In the genomic region with DNA sequence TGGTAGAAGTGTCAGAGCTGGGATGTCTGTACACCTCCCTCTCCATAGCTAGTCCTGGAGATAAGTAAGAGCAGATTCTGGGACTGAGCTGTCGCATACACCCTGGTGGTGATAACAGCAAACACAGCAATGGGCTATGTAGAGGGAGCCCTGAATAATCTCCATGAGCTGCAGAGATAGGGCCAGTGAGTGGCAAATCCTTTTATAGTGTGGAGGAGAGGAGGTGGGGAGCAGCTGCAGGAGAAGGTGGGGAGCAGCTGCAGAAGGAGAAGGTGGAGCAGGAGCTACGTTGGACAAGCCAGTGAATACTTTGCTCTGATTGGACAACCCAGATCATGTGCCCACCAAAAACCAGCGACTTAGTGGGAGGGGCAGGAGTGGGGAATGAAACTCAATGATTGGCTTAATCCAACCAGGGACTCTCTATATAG, we compare ENCODE assay signal across 17 cellular contexts. TPM values are rescaled to one million over a fixed set of nuclear protein-coding genes. Genes with fewer than 3 reads are reported as not detected.
DNase-seq lines count a peak whose midpoint lies in the region; ATAC-seq and TF ChIP-seq lines count a peak whose summit lies in the region.
"Had no signal": no experiment of that assay in that cellular context is flagged by ENCODE, and none has a peak within 500 bp of the region (broad histone marks: within the 10 kb centered on the region; RNA-seq: fewer than 3 reads in every experiment).

No MANE protein-coding gene starts in this region.

- H3K27ac ChIP-seq in HCT116 (ENCODE audit: low read depth, low read length) (no peak overlapping the region), SJCRH30 (no peak overlapping the region), cardiac muscle cell (peak overlapping the region; percentile 84), gastrocnemius medialis (peak overlapping the region; percentile 83 to 92 (median 86)), spleen (peak overlapping the region in 3 of 8 donors; percentile 16 to 77 (median 47))
- H3K27ac ChIP-seq: KMS-11, PC-9, tibial nerve had no signal

- H3K36me3 ChIP-seq in HCT116 (ENCODE audit: control insufficient read depth in 1 of 2, insufficient read depth in 2 of 2, low read length in 2 of 2) (no peaks in the 10 kb centered on the region), SJCRH30 (peaks cover 37% of the 10 kb centered on the region), cardiac muscle cell (no peaks in the 10 kb centered on the region), gastrocnemius medialis (no peaks in the 10 kb centered on the region), spleen (peaks cover 0 to 56% (median 0%) of the 10 kb centered on the region in 6 donors)

- 0 out of 6 replicates have a peak, but pooled peaks of 1 of the 3 experiments have one; percentile 22 for TF ChIP-seq CTCF in HCT116 (IDR thresholded peaks at IDR 0.05 in 2 of 3, conservative IDR thresholded peaks at IDR 0.05 in 1 of 3; ENCODE audit: borderline replicate concordance in 1 of 3, insufficient read depth in 1 of 3, low read depth in 2 of 3, low read length in 2 of 3)
- no peak for TF ChIP-seq CTCF in cardiac muscle cell (IDR thresholded peaks at IDR 0.05; ENCODE audit: low read depth, low read length)
- TF ChIP-seq CTCF in gastrocnemius medialis (IDR thresholded peaks at IDR 0.05 in 4 of 5, conservative IDR thresholded peaks at IDR 0.05 in 1 of 5), result no peak
- TF ChIP-seq CTCF in spleen (IDR thresholded peaks at IDR 0.05 in 8 of 11, conservative IDR thresholded peaks at IDR 0.05 in 3 of 11), result no peak

- H3K4me1 ChIP-seq in HCT116 (ENCODE audit: control insufficient read depth in 1 of 2, insufficient read depth in 2 of 2, low read length in 2 of 2) (no peaks in the 10 kb centered on the region), SJCRH30 (peaks cover 39% of the 10 kb centered on the region), cardiac muscle cell (ENCODE audit: low read depth) (peaks cover 85% of the 10 kb centered on the region), gastrocnemius medialis (peaks cover 95 to 99% of the 10 kb centered on the region in 2 donors), spleen (peaks cover 43 to 100% (median 88%) of the 10 kb centered on the region in 6 donors)

- TF ChIP-seq POLR2A in HCT116 (IDR thresholded peaks at IDR 0.05; ENCODE audit: borderline replicate concordance, extremely low read depth, insufficient read depth, insufficient read length), result no peak
- no peak for TF ChIP-seq POLR2A in gastrocnemius medialis (IDR thresholded peaks at IDR 0.05)
- TF ChIP-seq POLR2A in spleen (IDR thresholded peaks at IDR 0.05), result no peak

- RAD21 ChIA-PET in HCT116 (lab: Charles Lee; ENCODE audit: low non-redundant PET in 1 of 2, low total read pairs in 2 of 2, uncharacterized antibody in 2 of 2, unreplicated experiment in 2 of 2), result no interaction called here

- POLR2A ChIA-PET in HCT116 (lab: Charles Lee), result no interaction called here

- H3K9me3 ChIP-seq in HCT116 (ENCODE audit: control insufficient read depth in 1 of 2, insufficient read depth in 1 of 2, low read depth in 1 of 2, low read length in 2 of 2) (no peaks in the 10 kb centered on the region), SJCRH30 (replicated peaks) (no peaks in the 10 kb centered on the region), cardiac muscle cell (ENCODE audit: low read depth) (no peaks in the 10 kb centered on the region), gastrocnemius medialis (no peaks in the 10 kb centered on the region), spleen (no peaks in the 10 kb centered on the region)
- H3K9me3 ChIP-seq: tibial nerve had no signal

- no peak overlapping the region for H3K4me2 ChIP-seq in HCT116 (ENCODE audit: low read length)
- H3K4me2 ChIP-seq: KMS-11, PC-9 had no signal

- CTCF ChIA-PET in HCT116 (lab: Charles Lee), result no interaction called here

- no peak overlapping the region for H2AFZ ChIP-seq in HCT116 (ENCODE audit: low read depth, low read length, poor library complexity, severe bottlenecking)
- H2AFZ ChIP-seq: PC-9 had no signal

- intact Hi-C loops in HCT116 (cut with micrococcal nuclease) (no loop called here), gastrocnemius medialis (cut with DNase I; ENCODE audit: low total_unique reads) (no loop called here), spleen (cut with DNase I; ENCODE audit: low total_unique reads) (no loop called here)

- H3K79me2 ChIP-seq in HCT116 (ENCODE audit: insufficient read depth, low read length), result no peaks in the 10 kb centered on the region; the same call in 1 of the 2 replicates

- TF ChIP-seq RAD21 in HCT116 (IDR thresholded peaks at IDR 0.05; ENCODE audit: low read depth), result no peak

- BruUV-seq in HCT116 (replicated peaks; lab: Mats Ljungman, UMichigan), result no TSS peak

- H4K20me1 ChIP-seq in HCT116 (ENCODE audit: insufficient read depth), result no peaks in the 10 kb centered on the region; the same call in 1 of the 2 replicates

- H3K9me2 ChIP-seq in HCT116 (ENCODE audit: insufficient read depth), result no peaks in the 10 kb centered on the region

- 66 to 79% (median 67%) methylated on average over 3 of the region's 3 CpGs for WGBS in spleen, 5 donors

- ATAC-seq in HCT116 (peak; percentile 73), gastrocnemius medialis (no peak), HG02678 (IDR thresholded peaks at IDR 0.05; ENCODE audit: unreplicated experiment) (no peak), GM21717 (IDR thresholded peaks at IDR 0.05; ENCODE audit: unreplicated experiment) (no peak)

- DNase-seq in HCT116 (ENCODE audit: low read depth, low spot score) (no peak), SJCRH30 (peak; percentile 22 to 51), cardiac muscle cell (ENCODE audit: low read depth in 1 of 2, low spot score in 1 of 2) (peak in 1 of 2 donors; percentile 95), gastrocnemius medialis (no peak), spleen (no peak)
- DNase-seq: activated CD4-positive, CD25-positive, alpha-beta regulatory T cell; activated naive CD4-positive, alpha-beta T cell treated with anti-CD3 and anti-CD28 coated beads, Interleukin-2, amount 10 ng/mL, durations not matched to agents 7 days and 5 days; CD8-positive, alpha-beta memory T cell; effector CD4-positive, alpha-beta T cell; foreskin melanocyte; NCI-H146; NCI-H446; PC-9 had no signal

- in situ Hi-C loops in gastrocnemius medialis (cut with MboI; ENCODE audit: low sequenced_read_pairs in 4 of 4), result no loop called here

- H3K4me3 ChIP-seq in HCT116 (replicated peaks in 1 of 2; ENCODE audit: low read depth in 1 of 2, low read length in 2 of 2), result no peak overlapping the region
- no peak overlapping the region for H3K4me3 ChIP-seq in SJCRH30
- no peak overlapping the region for H3K4me3 ChIP-seq in cardiac muscle cell
- H3K4me3 ChIP-seq in gastrocnemius medialis, result no peak overlapping the region
- H3K4me3 ChIP-seq in spleen, result no peak overlapping the region
- H3K4me3 ChIP-seq: PC-9, tibial nerve had no signal

- H3K27me3 ChIP-seq in HCT116 (ENCODE audit: insufficient read depth, low read length) (no peaks in the 10 kb centered on the region), SJCRH30 (no peaks in the 10 kb centered on the region), cardiac muscle cell (no peaks in the 10 kb centered on the region), gastrocnemius medialis (no peaks in the 10 kb centered on the region), spleen (replicated peaks in 1 of 7) (no peaks in the 10 kb centered on the region)
- H3K27me3 ChIP-seq: tibial nerve had no signal

- H3K9ac ChIP-seq in HCT116 (ENCODE audit: low read length), result no peak overlapping the region
- H3K9ac ChIP-seq: KMS-11 had no signal

TF ChIP-seq in HCT116, 20 proteins besides CTCF, POLR2A, EP300 and RAD21 (continues in another document):
- TF ChIP-seq JUND (IDR thresholded peaks at IDR 0.05) (no peak), SRF (IDR thresholded peaks at IDR 0.05; ENCODE audit: low read depth) (no peak), POLR2AphosphoS5 (IDR thresholded peaks at IDR 0.05; ENCODE audit: low read depth, low read length) (no peak), ELF1 (IDR thresholded peaks at IDR 0.05; ENCODE audit: borderline replicate concordance, low read depth) (no peak), FOSL1 (IDR thresholded peaks at IDR 0.05; ENCODE audit: low read depth) (no peak), EZH2 (IDR thresholded peaks at IDR 0.05) (no peak), ZFX (IDR thresholded peaks at IDR 0.05) (no peak)
- TF ChIP-seq, protein P1, sequence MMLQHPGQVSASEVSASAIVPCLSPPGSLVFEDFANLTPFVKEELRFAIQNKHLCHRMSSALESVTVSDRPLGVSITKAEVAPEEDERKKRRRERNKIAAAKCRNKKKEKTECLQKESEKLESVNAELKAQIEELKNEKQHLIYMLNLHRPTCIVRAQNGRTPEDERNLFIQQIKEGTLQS (IDR thresholded peaks at IDR 0.05), result no peak

RNA-seq across cellular contexts. Expression of a gene that starts 22.4 kb away (rescaled TPM):
- 18.4 TPM for total RNA-seq in HCT116 (2021; ENCODE audit: unreplicated experiment)
- 9.0 and 12.6 TPM in 2 replicates for polyA plus RNA-seq in HCT116 (2012)
- 10.2 and 11.2 TPM in 2 replicates for total RNA-seq in SJCRH30 (2014; rRNA removed; shearing (Covaris generic))
- 6.4 and 9.9 TPM in 2 replicates for total RNA-seq in cardiac muscle cell
- 4.6 and 11.9 TPM in 2 replicates for polyA plus RNA-seq in cardiac muscle cell
- total RNA-seq in gastrocnemius medialis, result 1 to 10 TPM; 2.0 to 4.7 (median 3.5) TPM
- total RNA-seq in spleen, result 1 to 10 TPM; 2.8 to 6.6 (median 4.8) TPM
- 1 to 10 TPM; 2.6 to 5.5 (median 4.7) TPM for polyA plus RNA-seq in spleen

RNA-seq across cellular contexts. Expression of a gene that starts 22.5 kb away (rescaled TPM):
- total RNA-seq in HCT116 (2021; ENCODE audit: unreplicated experiment) (40.9 TPM), cardiac muscle cell (89.7 and 164 TPM in 2 replicates), gastrocnemius medialis (100 to 1,000 TPM; 116 to 139 (median 121) TPM), spleen (100 to 1,000 TPM in 4 of 7 donors, 10 to 100 TPM in 3; 83.4 to 126 (median 110) TPM)
- polyA plus RNA-seq in HCT116 (2012), result 13.3 and 17.2 TPM in 2 replicates
- 113 and 130 TPM in 2 replicates for total RNA-seq in SJCRH30 (2014; rRNA removed; shearing (Covaris generic))
- polyA plus RNA-seq in cardiac muscle cell (105 and 167 TPM in 2 replicates), spleen (10 to 100 TPM; 32.6 to 44.4 (median 33.7) TPM)

RNA-seq across cellular contexts. Expression of a gene that starts 52.0 kb away (rescaled TPM):
- total RNA-seq in HCT116 (2021; ENCODE audit: unreplicated experiment) (32.5 TPM), cardiac muscle cell (16.0 and 21.0 TPM in 2 replicates), gastrocnemius medialis (10 to 100 TPM in 2 of 4 donors, 1 to 10 TPM in 2; 6.0 to 18.5 (median 10.1) TPM), spleen (10 to 100 TPM; 14.3 to 29.0 (median 22.2) TPM)
- 23.9 and 26.5 TPM in 2 replicates for polyA plus RNA-seq in HCT116 (2012)
- 25.8 and 36.9 TPM in 2 replicates for total RNA-seq in SJCRH30 (2014; rRNA removed; shearing (Covaris generic))
- polyA plus RNA-seq in cardiac muscle cell (45.4 and 52.7 TPM in 2 replicates), spleen (10 to 100 TPM in 2 of 3 donors, 1 to 10 TPM in 1; 6.5 to 15.1 (median 13.3) TPM)

RNA-seq across cellular contexts. Expression of a gene that starts 52.2 kb away (rescaled TPM):
- total RNA-seq in HCT116 (2021; ENCODE audit: unreplicated experiment) (13.9 TPM), cardiac muscle cell (10.2 and 11.6 TPM in 2 replicates), gastrocnemius medialis (10 to 100 TPM; 11.9 to 21.4 (median 16.2) TPM), spleen (10 to 100 TPM; 11.8 to 17.8 (median 14.9) TPM)
- polyA plus RNA-seq in HCT116 (2012), result 2.1 and 3.8 TPM in 2 replicates
- 33.1 and 36.7 TPM in 2 replicates for total RNA-seq in SJCRH30 (2014; rRNA removed; shearing (Covaris generic))
- polyA plus RNA-seq in cardiac muscle cell (26.1 and 27.3 TPM in 2 replicates), spleen (10 to 100 TPM in 1 of 3 donors, 1 to 10 TPM in 2; 7.1 to 12.0 (median 9.4) TPM)

Comparison
In these comparisons a context has a peak if more than half of its experiments do, and no peak if none do; other contexts are left out.
1. DNase-seq: peak in SJCRH30 (2 of 2); none in HCT116 (single experiment), gastrocnemius medialis (0 of 2) and spleen (single experiment).
2. H3K27ac ChIP-seq: peak in cardiac muscle cell (single experiment) and gastrocnemius medialis (4 of 4); none in HCT116 (single experiment) and SJCRH30 (single experiment).